19 cellular contexts compared by ENCODE assay signal in the genomic region with DNA sequence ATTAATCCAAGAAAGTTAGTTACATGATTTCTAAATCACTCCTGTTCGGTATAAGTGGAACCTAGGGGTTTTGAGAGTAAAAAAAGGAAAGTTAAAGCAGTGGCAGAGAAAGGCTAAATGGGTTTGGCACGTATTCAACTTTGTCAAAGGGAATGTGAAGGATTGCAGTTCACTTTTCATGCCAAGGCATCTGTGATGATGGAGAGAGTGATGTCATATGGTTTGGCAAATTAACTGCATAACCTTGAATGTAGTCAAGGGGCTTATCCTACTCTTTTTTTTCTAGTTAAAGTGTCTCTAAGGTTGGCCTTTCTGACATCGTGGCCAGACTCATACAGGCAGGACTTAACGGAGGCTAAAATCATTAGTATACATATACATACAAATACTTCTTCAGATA.
A peak's percentile ranks its signal among the peaks of the same experiment; 100 is the strongest.
DNase-seq lines count a peak whose midpoint lies in the region; ATAC-seq, FAIRE-seq and TF ChIP-seq lines count a peak whose summit lies in the region.
"Had no signal": no experiment of that assay in that cellular context is flagged by ENCODE, and none has a peak within 500 bp of the region (broad histone marks: within the 10 kb centered on the region; RNA-seq: fewer than 3 reads in every experiment).

No MANE protein-coding gene starts in this region.

- CTCF ChIA-PET in MCF 10A (lab: Yijun Ruan, JAX): no interaction called here
- CTCF ChIA-PET in mammary epithelial cell (lab: Charles Lee; ENCODE audit: low non-redundant PET): no interaction called here

- dilution Hi-C loops in mammary epithelial cell (cut with HindIII; ENCODE audit: low sequenced_read_pairs): no loop called here

- H3K27ac ChIP-seq in mammary epithelial cell (ENCODE audit: insufficient read depth, low read depth, low read length): no peak overlapping the region
- H3K27ac ChIP-seq: transverse colon had no signal

- no peak overlapping the region for H2AFZ ChIP-seq in mammary epithelial cell (ENCODE audit: low read depth, low read length)

- peak; percentile 36 for DNase-seq in MCF 10A (ENCODE audit: unreplicated experiment)
- DNase-seq in mammary epithelial cell: no peak
- DNase-seq in NCI-H446 treated with DMSO at 0.1 percent for 48 hours (lab: John Stamatoyannopoulos, UW): peak; percentile 30
- peak; percentile 99 for DNase-seq in fibroblast of peridontal ligament (ENCODE audit: extremely low read depth)
- peak; percentile 4 for DNase-seq in urothelium cell line (ENCODE audit: low spot score)
- DNase-seq in cerebellum (ENCODE audit: low spot score): no peak
- no peak for DNase-seq in posterior cingulate gyrus
- DNase-seq: activated CD4-positive, alpha-beta T cell treated with anti-CD3 and anti-CD28 coated beads, Interleukin-2, amount 10 ng/mL, durations not matched to agents 7 days and 5 days; AML-193; anterior cingulate cortex; DND-41; endodermal cell; H7; mesenchymal stem cell; NCI-H524; transverse colon had no signal

- no peak overlapping the region for H3K4me3 ChIP-seq in mammary epithelial cell (replicated peaks in 1 of 3; ENCODE audit: insufficient read depth in 1 of 3, low read depth in 2 of 3, low read length in 3 of 3)
- H3K4me3 ChIP-seq: transverse colon had no signal

- 78% methylated on average over 4 of the region's 4 CpGs for WGBS in mammary epithelial cell (ENCODE audit: low coverage, missing lambda C conversion rate)

- no peaks in the 10 kb centered on the region for H3K27me3 ChIP-seq in mammary epithelial cell (ENCODE audit: insufficient read depth, low read length)
- H3K27me3 ChIP-seq: transverse colon had no signal

- no TSS peak for BruUV-seq in MCF 10A (replicated peaks; lab: Mats Ljungman, UMichigan)
- BruUV-seq in mammary epithelial cell (replicated peaks; lab: Mats Ljungman, UMichigan): no TSS peak

- no peak overlapping the region for H3K4me3 Mint-ChIP-seq in MCF 10A (ENCODE audit: unreplicated experiment)
- H3K4me3 Mint-ChIP-seq: activated CD4-positive, alpha-beta T cell treated with anti-CD3 and anti-CD28 coated beads, Interleukin-2, amount 10 ng/mL, durations not matched to agents 7 days and 5 days; endodermal cell; T-helper 2 cell treated with Interferon-gamma antibody and Interleukin-4, amounts not matched to agents 5 μg/mL and 100 μg/mL, for 36 hours had no signal

- ATAC-seq in GM19328 (IDR thresholded peaks at IDR 0.05; ENCODE audit: unreplicated experiment): no peak
- ATAC-seq: Panc1 had no signal

- no peaks in the 10 kb centered on the region for H3K4me1 ChIP-seq in mammary epithelial cell (ENCODE audit: insufficient read depth, low read length)
- H3K4me1 ChIP-seq: transverse colon had no signal

- no peaks in the 10 kb centered on the region for H3K9me3 ChIP-seq in mammary epithelial cell (replicated peaks; ENCODE audit: insufficient read depth, low read length)
- H3K9me3 ChIP-seq: transverse colon had no signal

- H3K36me3 Mint-ChIP-seq in MCF 10A (ENCODE audit: insufficient read depth, unreplicated experiment): no peaks in the 10 kb centered on the region

- in situ Hi-C loops in mammary epithelial cell (cut with MboI; ENCODE audit: low sequenced_read_pairs in 2 of 2): no loop called here

- no peak for FAIRE-seq in urothelium cell line (lab: Jason Lieb, UNC)

- H3K9me3 Mint-ChIP-seq in MCF 10A (ENCODE audit: unreplicated experiment): no peaks in the 10 kb centered on the region
- H3K9me3 Mint-ChIP-seq: activated CD4-positive, alpha-beta T cell treated with anti-CD3 and anti-CD28 coated beads, Interleukin-2, amount 10 ng/mL, durations not matched to agents 7 days and 5 days; endodermal cell; T-helper 2 cell treated with Interferon-gamma antibody and Interleukin-4, amounts not matched to agents 5 μg/mL and 100 μg/mL, for 36 hours had no signal

- H3K36me3 ChIP-seq in mammary epithelial cell (ENCODE audit: insufficient read depth, low read length): no peaks in the 10 kb centered on the region
- H3K36me3 ChIP-seq: transverse colon had no signal

- TF ChIP-seq CTCF in MCF 10A (IDR thresholded peaks at IDR 0.05; ENCODE audit: unreplicated experiment) (no peak), mammary epithelial cell (conservative IDR thresholded peaks at IDR 0.05 in 1 of 2, IDR thresholded peaks at IDR 0.05 in 1 of 2; ENCODE audit: extremely low read depth in 1 of 2, insufficient read depth in 1 of 2, low read depth in 1 of 2, low read length in 2 of 2) (no peak)

- H3K27me3 Mint-ChIP-seq in MCF 10A (ENCODE audit: insufficient read depth, unreplicated experiment): no peaks in the 10 kb centered on the region
- H3K27me3 Mint-ChIP-seq: activated CD4-positive, alpha-beta T cell treated with anti-CD3 and anti-CD28 coated beads, Interleukin-2, amount 10 ng/mL, durations not matched to agents 7 days and 5 days had no signal

- no peaks in the 10 kb centered on the region for H4K20me1 ChIP-seq in mammary epithelial cell (ENCODE audit: insufficient read depth, low read length)

- no peaks in the 10 kb centered on the region for H3K79me2 ChIP-seq in mammary epithelial cell (ENCODE audit: insufficient read depth, low read length)

- H3K9ac ChIP-seq in mammary epithelial cell (ENCODE audit: insufficient read depth, low read length): no peak overlapping the region

- H3K4me1 Mint-ChIP-seq in MCF 10A (ENCODE audit: insufficient read depth, unreplicated experiment): peaks cover 7% of the 10 kb centered on the region
- H3K4me1 Mint-ChIP-seq: activated CD4-positive, alpha-beta T cell treated with anti-CD3 and anti-CD28 coated beads, Interleukin-2, amount 10 ng/mL, durations not matched to agents 7 days and 5 days had no signal

- intact Hi-C loops in MCF 10A (cut with micrococcal nuclease): loop anchor here (5.0 kb wide), 1 partner anchor 322 kb away; no protein-coding TSS in a partner anchor
- intact Hi-C loops in mammary epithelial cell (cut with micrococcal nuclease): no loop called here
- intact Hi-C loops in posterior cingulate gyrus (cut with DNase I): no loop called here

- no peak overlapping the region for H3K27ac Mint-ChIP-seq in MCF 10A (ENCODE audit: low read depth, unreplicated experiment)
- H3K27ac Mint-ChIP-seq: activated CD4-positive, alpha-beta T cell treated with anti-CD3 and anti-CD28 coated beads, Interleukin-2, amount 10 ng/mL, durations not matched to agents 7 days and 5 days; endodermal cell; T-helper 2 cell treated with Interferon-gamma antibody and Interleukin-4, amounts not matched to agents 5 μg/mL and 100 μg/mL, for 36 hours had no signal

- H3K4me2 ChIP-seq in mammary epithelial cell (ENCODE audit: insufficient read depth, low read depth, low read length): no peak overlapping the region

- POLR2A ChIA-PET in MCF 10A (lab: Yijun Ruan, JAX): no interaction called here

Comparison
In these comparisons a context has a peak if more than half of its experiments do, and no peak if none do; other contexts are left out.
1. DNase-seq: peak in MCF 10A (single experiment), NCI-H446 treated with DMSO at 0.1 percent for 48 hours (single experiment), fibroblast of peridontal ligament (single experiment) and urothelium cell line (single experiment); none in mammary epithelial cell (single experiment), cerebellum (single experiment) and posterior cingulate gyrus (0 of 10).